ENCODE assay signal across 11 cellular contexts in genomic region chr5:76292923-76293322, GRCh38.
DNase-seq lines count a peak whose midpoint lies in the region; ATAC-seq and TF ChIP-seq lines count a peak whose summit lies in the region.
"Had no signal": no experiment of that assay in that cellular context is flagged by ENCODE, and none has a peak within 500 bp of the region (broad histone marks: within the 10 kb centered on the region; RNA-seq: fewer than 3 reads in every experiment).

No MANE protein-coding gene starts in this region.

- intact Hi-C loops in sciatic nerve (cut with DNase I): no loop called here

- TF ChIP-seq CTCF in osteocyte (IDR thresholded peaks at IDR 0.05): no peak

- no peak overlapping the region for H3K27ac Mint-ChIP-seq in osteocyte (ENCODE audit: unreplicated experiment)
- H3K27ac Mint-ChIP-seq: activated T-cell treated with anti-CD3 and anti-CD28 coated beads, Interleukin-2, amount 50 U/mL, for 24 hours had no signal

- ATAC-seq in GM19043 (IDR thresholded peaks at IDR 0.05; ENCODE audit: low read depth, unreplicated experiment) (peak; percentile 80), HG02852 (IDR thresholded peaks at IDR 0.05; ENCODE audit: unreplicated experiment) (peak; percentile 83), sciatic nerve (peak; percentile 73)
- ATAC-seq: effector memory CD8-positive, alpha-beta T cell; left colon had no signal

- no peaks in the 10 kb centered on the region for H3K27me3 Mint-ChIP-seq in osteocyte (ENCODE audit: unreplicated experiment)

- no peaks in the 10 kb centered on the region for H3K36me3 Mint-ChIP-seq in osteocyte (ENCODE audit: unreplicated experiment)

- H3K4me3 Mint-ChIP-seq in osteocyte (ENCODE audit: unreplicated experiment): no peak overlapping the region
- H3K4me3 Mint-ChIP-seq: activated T-cell treated with anti-CD3 and anti-CD28 coated beads, Interleukin-2, amount 50 U/mL, for 24 hours; effector memory CD8-positive, alpha-beta T cell had no signal

- DNase-seq in MV-4-11 (lab: John Stamatoyannopoulos, UW) (peak; percentile 91), sciatic nerve (ENCODE audit: low spot score) (no peak), NCI-H69 (lab: John Stamatoyannopoulos, UW) (no peak), osteocyte (ENCODE audit: extremely low spot score, unreplicated experiment) (no peak)
- no peak for DNase-seq in activated CD4-positive, alpha-beta T cell treated with anti-CD3 and anti-CD28 coated beads, Interleukin-2, amount 50 U/mL, for 4 hours
- DNase-seq: activated T-cell treated with anti-CD3 and anti-CD28 coated beads, Interleukin-2, amount 50 U/mL, for 24 hours; effector memory CD8-positive, alpha-beta T cell; left colon; testis had no signal

- H3K9me3 Mint-ChIP-seq in osteocyte (ENCODE audit: unreplicated experiment): no peaks in the 10 kb centered on the region
- H3K9me3 Mint-ChIP-seq: activated T-cell treated with anti-CD3 and anti-CD28 coated beads, Interleukin-2, amount 50 U/mL, for 24 hours; effector memory CD8-positive, alpha-beta T cell had no signal

- peaks cover 19% of the 10 kb centered on the region for H3K4me1 Mint-ChIP-seq in osteocyte (ENCODE audit: unreplicated experiment)
